In the genomic region with DNA sequence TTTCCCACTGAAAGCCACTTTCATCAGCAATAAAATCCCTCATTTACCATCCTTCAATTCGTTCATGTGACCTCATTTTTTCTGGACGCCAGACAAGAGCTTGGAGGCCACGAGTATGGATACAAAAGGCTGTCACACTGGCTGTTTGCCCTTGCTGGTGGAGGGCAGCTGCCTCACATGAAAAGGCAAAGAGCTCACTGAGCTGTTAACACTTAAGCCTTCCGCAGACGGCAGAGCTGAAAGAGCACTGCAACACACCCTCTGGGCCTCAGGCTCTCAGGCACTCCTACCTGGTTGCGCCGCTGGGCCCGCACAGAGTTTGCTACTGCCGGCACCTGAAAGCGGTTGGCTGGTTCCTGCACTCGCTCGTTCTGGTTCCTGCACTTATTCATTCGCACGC, we compare ENCODE assay signal across 9 cellular contexts.
DNase-seq lines count a peak whose midpoint lies in the region; ATAC-seq, FAIRE-seq and TF ChIP-seq lines count a peak whose summit lies in the region.
"Had no signal": no experiment of that assay in that cellular context is flagged by ENCODE, and none has a peak within 500 bp of the region (broad histone marks: within the 10 kb centered on the region; RNA-seq: fewer than 3 reads in every experiment).

No MANE protein-coding gene starts in this region.

- no peak overlapping the region for H3K4me3 Mint-ChIP-seq in astrocyte (ENCODE audit: unreplicated experiment)
- H3K4me3 Mint-ChIP-seq in CD14-positive monocyte = no peak overlapping the region

- H3K4me1 Mint-ChIP-seq in astrocyte (ENCODE audit: low read depth, unreplicated experiment) (peaks cover 10% of the 10 kb centered on the region), CD14-positive monocyte (no peaks in the 10 kb centered on the region)

- H3K36me3 ChIP-seq in astrocyte (ENCODE audit: insufficient read depth, low read length) = no peaks in the 10 kb centered on the region
- H3K36me3 ChIP-seq: esophagus muscularis mucosa had no signal

- no peaks in the 10 kb centered on the region for H4K20me1 ChIP-seq in astrocyte (ENCODE audit: insufficient read depth, low read length)

- no peak overlapping the region for H3K9ac ChIP-seq in astrocyte (ENCODE audit: low read length)

- no peak for TF ChIP-seq CTCF in astrocyte (IDR thresholded peaks at IDR 0.05; ENCODE audit: insufficient read depth, low read depth, low read length)
- TF ChIP-seq CTCF in CD14-positive monocyte (IDR thresholded peaks at IDR 0.05) = no peak

- H2AFZ ChIP-seq in astrocyte (ENCODE audit: low read depth, low read length) = peak overlapping the region; percentile 28

- no peaks in the 10 kb centered on the region for H3K9me3 ChIP-seq in astrocyte (ENCODE audit: insufficient read depth, low read depth, low read length)
- H3K9me3 ChIP-seq in iPS-18c (ENCODE audit: control insufficient read depth, insufficient read depth, low read length) = no peaks in the 10 kb centered on the region
- H3K9me3 ChIP-seq: esophagus muscularis mucosa had no signal

- no peak for FAIRE-seq in astrocyte (lab: Jason Lieb, UNC)

- H3K27ac Mint-ChIP-seq in astrocyte (ENCODE audit: unreplicated experiment) (no peak overlapping the region), CD14-positive monocyte (peak overlapping the region in 1 of 7 donors; percentile 50)

- H3K36me3 Mint-ChIP-seq in astrocyte (ENCODE audit: low read depth, unreplicated experiment) = no peaks in the 10 kb centered on the region
- no peaks in the 10 kb centered on the region for H3K36me3 Mint-ChIP-seq in CD14-positive monocyte

- H3K4me1 ChIP-seq in astrocyte (ENCODE audit: insufficient read depth, low read length) = no peaks in the 10 kb centered on the region

- H3K79me2 ChIP-seq in astrocyte (ENCODE audit: insufficient read depth, low read length) = no peaks in the 10 kb centered on the region

- H3K27me3 Mint-ChIP-seq in astrocyte (ENCODE audit: low read depth, unreplicated experiment) = no peaks in the 10 kb centered on the region
- peaks cover 0 to 6% (median 2%) of the 10 kb centered on the region in 3 donors for H3K27me3 Mint-ChIP-seq in CD14-positive monocyte (ENCODE audit: low read depth in 3 of 3)

- H3K4me3 ChIP-seq in astrocyte (ENCODE audit: insufficient read depth, low read depth, low read length) (no peak overlapping the region), iPS-18c (ENCODE audit: insufficient read depth, low read depth, low read length) (peak overlapping the region; percentile 17)
- H3K4me3 ChIP-seq: esophagus muscularis mucosa had no signal

- peaks cover 8% of the 10 kb centered on the region for H3K27me3 ChIP-seq in astrocyte (ENCODE audit: insufficient read depth, low read length)
- H3K27me3 ChIP-seq: esophagus muscularis mucosa had no signal

- H3K4me2 ChIP-seq in astrocyte (ENCODE audit: low read length) = peak overlapping the region; percentile 29

- ATAC-seq in GM21723 (IDR thresholded peaks at IDR 0.05; ENCODE audit: unreplicated experiment) = no peak
- ATAC-seq in GM18868 (IDR thresholded peaks at IDR 0.05; ENCODE audit: unreplicated experiment) = no peak

- peak; percentile 86 for DNase-seq in HT-29 (ENCODE audit: low spot score)
- peak; percentile 16 for DNase-seq in astrocyte (ENCODE audit: low read depth)
- DNase-seq in renal cortical epithelial cell (ENCODE audit: low read depth) = peak; percentile 72
- DNase-seq in GF-D8 (lab: John Stamatoyannopoulos, UW) = no peak
- DNase-seq in CD14-positive monocyte (ENCODE audit: low spot score) = no peak

- H3K27ac ChIP-seq in astrocyte (ENCODE audit: low read depth, low read length) = no peak overlapping the region
- H3K27ac ChIP-seq: esophagus muscularis mucosa had no signal

- intact Hi-C loops in CD14-positive monocyte (cut with micrococcal nuclease) = no loop called here

- H3K9me3 Mint-ChIP-seq in astrocyte (ENCODE audit: unreplicated experiment) (no peaks in the 10 kb centered on the region), CD14-positive monocyte (no peaks in the 10 kb centered on the region)

Comparison
In these comparisons a context has a peak if more than half of its experiments do, and no peak if none do; other contexts are left out.
1. DNase-seq: peak in HT-29 (single experiment), astrocyte (single experiment) and renal cortical epithelial cell (single experiment); none in GF-D8 (single experiment) and CD14-positive monocyte (single experiment).